Comparison of ENCODE assay signal across 25 cellular contexts in genomic region chr6:26315274-26315673, GRCh38.
"Had no signal": no experiment of that assay in that cellular context is flagged by ENCODE, and none has a peak within 500 bp of the region (broad histone marks: within the 10 kb centered on the region; RNA-seq: fewer than 3 reads in every experiment).

No MANE protein-coding gene starts in this region.

- H3K4me3 ChIP-seq: coronary artery, esophagus muscularis mucosa, prostate gland, spleen, testis, vagina had no signal

- H3K36me3 ChIP-seq: esophagus muscularis mucosa, prostate gland, spleen, vagina had no signal

- H3K4me1 ChIP-seq: prostate gland, testis had no signal

- H3K27me3 ChIP-seq: testis, vagina had no signal

- H3K4me3 Mint-ChIP-seq: memory B cell had no signal

- DNase-seq: activated CD4-positive, alpha-beta T cell treated with anti-CD3 and anti-CD28 coated beads, Interleukin-2, amount 10 ng/mL, durations not matched to agents 7 days and 5 days; activated CD4-positive, CD25-positive, alpha-beta regulatory T cell treated with anti-CD3 and anti-CD28 coated beads, Interleukin-2, amount 50 U/mL, for 72 hours; activated CD8-positive, alpha-beta memory T cell treated with anti-CD3 and anti-CD28 coated beads, Interleukin-2, amount 10 ng/mL, durations not matched to agents 7 days and 5 days; activated CD8-positive, alpha-beta T cell treated with anti-CD3 and anti-CD28 coated beads for 36 hours; activated gamma-delta T cell treated with Interleukin-2 at 50 U/mL for 16 hours; activated naive CD8-positive, alpha-beta T cell treated with anti-CD3 and anti-CD28 coated beads for 36 hours; activated T-cell treated with anti-CD3 and anti-CD28 coated beads for 4 hours; amniotic stem cell; cerebellar nuclear complex; head of caudate nucleus; hypothalamus; spleen; stimulated activated CD4-positive, alpha-beta T cell treated with anti-CD3 and anti-CD28 coated beads, Interleukin-4, amount 100 ng/mL, for 1 hour; stimulated activated naive CD4-positive, alpha-beta T cell; T-helper 17 cell; testis; trophoblast cell had no signal

- H3K27me3 Mint-ChIP-seq: activated CD4-positive, alpha-beta T cell treated with anti-CD3 and anti-CD28 coated beads, Interleukin-2, amount 10 ng/mL, durations not matched to agents 7 days and 5 days had no signal

- H3K36me3 Mint-ChIP-seq: activated CD8-positive, alpha-beta memory T cell treated with anti-CD3 and anti-CD28 coated beads, Interleukin-2, amount 10 ng/mL, durations not matched to agents 7 days and 5 days had no signal

- H3K9me3 Mint-ChIP-seq: activated CD4-positive, alpha-beta T cell treated with anti-CD3 and anti-CD28 coated beads, Interleukin-2, amount 10 ng/mL, durations not matched to agents 7 days and 5 days; activated CD8-positive, alpha-beta T cell treated with anti-CD3 and anti-CD28 coated beads for 36 hours had no signal

- ATAC-seq: activated CD8-positive, alpha-beta memory T cell treated with anti-CD3 and anti-CD28 coated beads, Interleukin-2, amount 10 ng/mL, durations not matched to agents 7 days and 5 days; activated CD8-positive, alpha-beta T cell treated with anti-CD3 and anti-CD28 coated beads for 36 hours; T-helper 17 cell had no signal

- H3K9me3 ChIP-seq: esophagus muscularis mucosa, prostate gland, spleen, testis, vagina had no signal

- FAIRE-seq: bronchial epithelial cell, frontal cortex, islet of Langerhans had no signal

- H3K27ac ChIP-seq: coronary artery, esophagus muscularis mucosa, prostate gland, spleen, testis, vagina had no signal

- H3K27ac Mint-ChIP-seq: activated CD4-positive, alpha-beta T cell treated with anti-CD3 and anti-CD28 coated beads, Interleukin-2, amount 10 ng/mL, durations not matched to agents 7 days and 5 days; activated CD8-positive, alpha-beta memory T cell treated with anti-CD3 and anti-CD28 coated beads, Interleukin-2, amount 10 ng/mL, durations not matched to agents 7 days and 5 days; activated CD8-positive, alpha-beta T cell treated with anti-CD3 and anti-CD28 coated beads for 36 hours; activated naive CD8-positive, alpha-beta T cell treated with anti-CD3 and anti-CD28 coated beads for 36 hours; memory B cell; T-helper 17 cell had no signal
